8 cellular contexts compared by ENCODE assay signal in genomic region chr15:56241374-56242085, GRCh38. TPM values are rescaled to one million over a fixed set of nuclear protein-coding genes. Genes with fewer than 3 reads are reported as not detected.
A peak's percentile ranks its signal among the peaks of the same experiment; 100 is the strongest.
DNase-seq lines count a peak whose midpoint lies in the region; ATAC-seq and TF ChIP-seq lines count a peak whose summit lies in the region.

No MANE protein-coding gene starts in this region.

- H3K27ac Mint-ChIP-seq in activated CD8-positive, alpha-beta T cell treated with anti-CD3 and anti-CD28 coated beads for 36 hours: peak overlapping the region; percentile 76

- peak overlapping the region; percentile 69 for H3K9ac ChIP-seq in iPS-18a (ENCODE audit: low read length)

- H3K4me1 ChIP-seq in left ventricle myocardium inferior (peaks cover 62% of the 10 kb centered on the region), iPS-18a (ENCODE audit: control insufficient read depth, low read depth, low read length) (peaks cover 29% of the 10 kb centered on the region), tibial nerve (peaks cover 0 to 60% (median 26%) of the 10 kb centered on the region in 4 donors)

- H3K9me3 Mint-ChIP-seq in activated CD8-positive, alpha-beta T cell treated with anti-CD3 and anti-CD28 coated beads for 36 hours: no peaks in the 10 kb centered on the region

- H3K4me3 ChIP-seq in left ventricle myocardium inferior (peak overlapping the region; percentile 83), iPS-18a (ENCODE audit: low read length) (peak overlapping the region; percentile 86), tibial nerve (peak overlapping the region in 3 of 4 donors; percentile 1 to 86 (median 65))

- TF ChIP-seq POLR2A in tibial nerve (IDR thresholded peaks at IDR 0.05): no peak

- H3K27ac ChIP-seq in left ventricle myocardium inferior (replicated peaks): no peak overlapping the region
- no peak overlapping the region for H3K27ac ChIP-seq in iPS-18a (ENCODE audit: low read length)
- H3K27ac ChIP-seq in tibial nerve: no peak overlapping the region

- no peaks in the 10 kb centered on the region for H3K27me3 Mint-ChIP-seq in activated CD8-positive, alpha-beta T cell treated with anti-CD3 and anti-CD28 coated beads for 36 hours

- POLR2A ChIA-PET in activated CD8-positive, alpha-beta T cell treated with anti-CD3 and anti-CD28 coated beads for 36 hours (lab: Charles Lee): no interaction called here

- CTCF ChIA-PET in activated CD8-positive, alpha-beta T cell treated with anti-CD3 and anti-CD28 coated beads for 36 hours (lab: Charles Lee): no interaction called here

- H3K4me1 Mint-ChIP-seq in activated CD8-positive, alpha-beta T cell treated with anti-CD3 and anti-CD28 coated beads for 36 hours (ENCODE audit: low read depth): peaks cover 42% of the 10 kb centered on the region

- H3K4me3 Mint-ChIP-seq in activated CD8-positive, alpha-beta T cell treated with anti-CD3 and anti-CD28 coated beads for 36 hours: peak overlapping the region; percentile 92

- peaks cover 29% of the 10 kb centered on the region for H3K36me3 Mint-ChIP-seq in activated CD8-positive, alpha-beta T cell treated with anti-CD3 and anti-CD28 coated beads for 36 hours (ENCODE audit: low read depth)

- H3K9me3 ChIP-seq in left ventricle myocardium inferior (replicated peaks): no peaks in the 10 kb centered on the region
- no peaks in the 10 kb centered on the region for H3K9me3 ChIP-seq in iPS-18a (ENCODE audit: control insufficient read depth, low read depth, low read length)
- H3K9me3 ChIP-seq in tibial nerve: no peaks in the 10 kb centered on the region

- H3K36me3 ChIP-seq in left ventricle myocardium inferior (no peaks in the 10 kb centered on the region), iPS-18a (ENCODE audit: control insufficient read depth, low read depth, low read length) (peaks cover 3% of the 10 kb centered on the region), tibial nerve (no peaks in the 10 kb centered on the region)

- DNase-seq in left ventricle myocardium inferior: no peak
- no peak for DNase-seq in left cardiac atrium
- DNase-seq in activated CD8-positive, alpha-beta T cell treated with anti-CD3 and anti-CD28 coated beads for 36 hours: no peak
- DNase-seq in tibial nerve (ENCODE audit: low spot score in 2 of 2): no peak
- no peak for DNase-seq in NCI-H187 (lab: John Stamatoyannopoulos, UW)
- no peak for DNase-seq in hypothalamus (lab: John Stamatoyannopoulos, UW)

- no peak for TF ChIP-seq EP300 in tibial nerve (IDR thresholded peaks at IDR 0.05)

- TF ChIP-seq CTCF in left ventricle myocardium inferior (IDR thresholded peaks at IDR 0.05; ENCODE audit: borderline replicate concordance): no peak
- no peak for TF ChIP-seq CTCF in activated CD8-positive, alpha-beta T cell treated with anti-CD3 and anti-CD28 coated beads for 36 hours (IDR thresholded peaks at IDR 0.05)
- no peak for TF ChIP-seq CTCF in tibial nerve (IDR thresholded peaks at IDR 0.05)

- H3K27me3 ChIP-seq in left ventricle myocardium inferior (ENCODE audit: low read depth) (no peaks in the 10 kb centered on the region), iPS-18a (ENCODE audit: control insufficient read depth, insufficient read depth, low read length) (no peaks in the 10 kb centered on the region), tibial nerve (no peaks in the 10 kb centered on the region)

- WGBS in tibial nerve, 2 donors: 37 to 39% methylated on average over 5 of the region's 5 CpGs

- intact Hi-C loops in left ventricle myocardium inferior (cut with micrococcal nuclease) (no loop called here), left cardiac atrium (cut with DNase I) (loop anchor here in 1 of 2 donors (10.0 kb wide), 1 partner anchor 137 kb away; no protein-coding TSS in a partner anchor)
- intact Hi-C loops in activated CD8-positive, alpha-beta T cell treated with anti-CD3 and anti-CD28 coated beads for 36 hours (cut with micrococcal nuclease): no loop called here

- ATAC-seq in left cardiac atrium: no peak
- no peak for ATAC-seq in activated CD8-positive, alpha-beta T cell treated with anti-CD3 and anti-CD28 coated beads for 36 hours
- no peak for ATAC-seq in HG03135 (IDR thresholded peaks at IDR 0.05; ENCODE audit: unreplicated experiment)

RNA-seq across cellular contexts. Expression of gene RFX7, which starts 2.1 kb away (rescaled TPM):
- 8.9 TPM for total RNA-seq in left ventricle myocardium inferior
- 1 to 10 TPM; 5.6 to 8.2 TPM for total RNA-seq in left cardiac atrium
- total RNA-seq in activated CD8-positive, alpha-beta T cell treated with anti-CD3 and anti-CD28 coated beads for 36 hours: 10 to 100 TPM; 29.4 to 30.5 TPM
- 10 to 100 TPM in 2 of 4 donors, 1 to 10 TPM in 2; 7.1 to 13.8 (median 10.0) TPM for total RNA-seq in tibial nerve
